Comparison of ENCODE assay signal across 18 cellular contexts in genomic region chr7:45407730-45408406, GRCh38.
DNase-seq lines count a peak whose midpoint lies in the region; ATAC-seq and TF ChIP-seq lines count a peak whose summit lies in the region.
"Had no signal": no experiment of that assay in that cellular context is flagged by ENCODE, and none has a peak within 500 bp of the region (broad histone marks: within the 10 kb centered on the region; RNA-seq: fewer than 3 reads in every experiment).

No MANE protein-coding gene starts in this region.

- 61% methylated on average over 27 of the region's 27 CpGs for WGBS in SK-N-SH (ENCODE audit: low lambda C conversion rate)

- no peak overlapping the region for H3K27ac ChIP-seq in SK-N-SH (ENCODE audit: low read depth in 2 of 2, low read length in 1 of 2)
- H3K27ac ChIP-seq: cardiac muscle cell, right atrium auricular region, SK-N-MC, tibial nerve had no signal

- no peak for TF ChIP-seq EP300 in SK-N-SH (IDR thresholded peaks at IDR 0.05; ENCODE audit: borderline replicate concordance in 1 of 2, low read depth in 1 of 2, low read length in 1 of 2)

- H3F3A ChIP-seq in SK-N-SH (replicated peaks; ENCODE audit: insufficient read depth) = no peaks in the 10 kb centered on the region

- TF ChIP-seq RAD21 in SK-N-SH (IDR thresholded peaks at IDR 0.05; ENCODE audit: low read length) = peak; percentile 41

- no peak overlapping the region for H3K27ac Mint-ChIP-seq in mesothelial cell of epicardium
- H3K27ac Mint-ChIP-seq: activated naive CD4-positive, alpha-beta T cell treated with anti-CD3 and anti-CD28 coated beads for 36 hours had no signal

- ATAC-seq in SK-N-SH treated with all-trans-retinoic acid at 6 μM for 48 hours (no peak), HG03439 (IDR thresholded peaks at IDR 0.05; ENCODE audit: unreplicated experiment) (no peak), GM18511 (IDR thresholded peaks at IDR 0.05; ENCODE audit: unreplicated experiment) (no peak)
- ATAC-seq: left colon had no signal

- POLR2A ChIA-PET in SK-N-SH (lab: Yijun Ruan, JAX) = no interaction called here

- H3K4me1 Mint-ChIP-seq in mesothelial cell of epicardium = no peaks in the 10 kb centered on the region

- H3K4me3 Mint-ChIP-seq in mesothelial cell of epicardium = no peak overlapping the region
- H3K4me3 Mint-ChIP-seq: activated naive CD4-positive, alpha-beta T cell treated with anti-CD3 and anti-CD28 coated beads for 36 hours had no signal

- H3K9me3 Mint-ChIP-seq in mesothelial cell of epicardium = peaks cover 17% of the 10 kb centered on the region

- H4K20me1 ChIP-seq in SK-N-SH (ENCODE audit: insufficient read depth) = no peaks in the 10 kb centered on the region

- CTCF ChIA-PET in SK-N-SH (lab: Yijun Ruan, JAX) = interaction anchor here (0.9 to 1.4 kb wide), 2 partner anchors 8 to 157 kb away, joined by 3 to 4 read pairs; no protein-coding TSS in a partner anchor

- no peaks in the 10 kb centered on the region for H3K36me3 ChIP-seq in SK-N-SH (replicated peaks in 1 of 2; ENCODE audit: control insufficient read depth in 1 of 2, insufficient read depth in 2 of 2, low read length in 1 of 2)
- H3K36me3 ChIP-seq: cardiac muscle cell, right atrium auricular region, tibial nerve had no signal

- H3K27me3 Mint-ChIP-seq in mesothelial cell of epicardium (ENCODE audit: low read depth) = peaks cover 39% of the 10 kb centered on the region

- H2AFZ ChIP-seq in SK-N-SH (ENCODE audit: low read depth) = no peak overlapping the region

- DNase-seq in SK-N-SH = no peak
- DNase-seq in NCI-H69 (lab: John Stamatoyannopoulos, UW) = peak; percentile 54
- no peak for DNase-seq in fibroblast of villous mesenchyme (ENCODE audit: low read depth)
- DNase-seq in retinal pigment epithelial cell (ENCODE audit: low read depth) = no peak
- no peak for DNase-seq in mesothelial cell of epicardium (ENCODE audit: low spot score in 2 of 2, unreplicated experiment in 2 of 2)
- DNase-seq: activated naive CD4-positive, alpha-beta T cell treated with anti-CD3 and anti-CD28 coated beads for 36 hours; DMS79; left colon; NCI-H1417 treated with DMSO at 0.1 percent for 48 hours; NK-92 treated with Interleukin-12 subunit alpha and Interleukin-12 subunit beta, amount 100 ng/mL, for 24 hours; stimulated activated CD4-positive, alpha-beta T cell treated with anti-CD3 and anti-CD28 coated beads, Interleukin-2, amount 100 ng/mL, for 24 hours had no signal

- H3K4me3 ChIP-seq in SK-N-SH (ENCODE audit: low read depth in 2 of 2, low read length in 1 of 2) = no peak overlapping the region
- no peak overlapping the region for H3K4me3 ChIP-seq in fibroblast of villous mesenchyme (ENCODE audit: low read depth, low read length)
- no peak overlapping the region for H3K4me3 ChIP-seq in retinal pigment epithelial cell (ENCODE audit: low read length)
- H3K4me3 ChIP-seq: cardiac muscle cell, right atrium auricular region, SK-N-MC, tibial nerve had no signal

- H3K9ac ChIP-seq in SK-N-SH = no peak overlapping the region

- no peaks in the 10 kb centered on the region for H3K9me2 ChIP-seq in SK-N-SH

- no peaks in the 10 kb centered on the region for H3K9me3 ChIP-seq in SK-N-SH

- H3K36me3 Mint-ChIP-seq in mesothelial cell of epicardium = no peaks in the 10 kb centered on the region

- no peaks in the 10 kb centered on the region for H3K27me3 ChIP-seq in SK-N-SH (ENCODE audit: insufficient read depth)
- H3K27me3 ChIP-seq: cardiac muscle cell, right atrium auricular region, tibial nerve had no signal

- H3K4me1 ChIP-seq in SK-N-SH (ENCODE audit: control insufficient read depth in 1 of 2, insufficient read depth in 2 of 2, low read depth in 1 of 2, low read length in 1 of 2) = peaks cover 0 to 3% of the 10 kb centered on the region in 2 experiments; a peak in 1 of 4 replicates
- H3K4me1 ChIP-seq: right atrium auricular region, tibial nerve had no signal

- TF ChIP-seq CTCF in SK-N-SH (IDR thresholded peaks at IDR 0.05) (no peak), fibroblast of villous mesenchyme (IDR thresholded peaks at IDR 0.05; ENCODE audit: insufficient read depth, low read depth, low read length) (peak; percentile 8), retinal pigment epithelial cell (conservative IDR thresholded peaks at IDR 0.05; ENCODE audit: low read depth, low read length) (peak; percentile 36), mesothelial cell of epicardium (IDR thresholded peaks at IDR 0.05; ENCODE audit: unreplicated experiment) (no peak)

- no peaks in the 10 kb centered on the region for H3K79me2 ChIP-seq in SK-N-SH (ENCODE audit: insufficient read depth)

- no peak overlapping the region for H3K4me2 ChIP-seq in SK-N-SH

TF ChIP-seq in SK-N-SH, 30 proteins besides CTCF, POLR2A, EP300 and RAD21:
- TF ChIP-seq NFIC (IDR thresholded peaks at IDR 0.05; ENCODE audit: borderline replicate concordance) (no peak), FOXJ3 (CRISPR knock-in tag; IDR thresholded peaks at IDR 0.05) (no peak), USF1 (IDR thresholded peaks at IDR 0.05; ENCODE audit: borderline replicate concordance, low read depth) (no peak), SMC3 (IDR thresholded peaks at IDR 0.05; ENCODE audit: low read depth, low read length) (no peak), USF2 (IDR thresholded peaks at IDR 0.05; ENCODE audit: borderline replicate concordance, low read depth, low read length) (no peak), GABPA (IDR thresholded peaks at IDR 0.05; ENCODE audit: low read depth) (no peak), IRF3 (IDR thresholded peaks at IDR 0.05; ENCODE audit: low read depth, low read length) (no peak), JUND (IDR thresholded peaks at IDR 0.05) (no peak), MXI1 (IDR thresholded peaks at IDR 0.05; ENCODE audit: low read depth, low read length) (no peak)

TF ChIP-seq in SK-N-SH treated with all-trans-retinoic acid at 6 μM for 48 hours, 23 proteins besides CTCF, POLR2A, EP300 and RAD21 (continues in another document):
- TF ChIP-seq BACH2 (CRISPR knock-in tag; IDR thresholded peaks at IDR 0.05; ENCODE audit: borderline replicate concordance) (no peak), ZNF70 (CRISPR knock-in tag; IDR thresholded peaks at IDR 0.05) (no peak), SNAI2 (CRISPR knock-in tag; IDR thresholded peaks at IDR 0.05) (no peak), CSDC2 (CRISPR knock-in tag; IDR thresholded peaks at IDR 0.05) (no peak), ZC3H10 (CRISPR knock-in tag; IDR thresholded peaks at IDR 0.05) (no peak), ZNF8 (CRISPR knock-in tag; IDR thresholded peaks at IDR 0.05) (no peak), CREB5 (CRISPR knock-in tag; IDR thresholded peaks at IDR 0.05; ENCODE audit: low read depth) (no peak), POU6F1 (CRISPR knock-in tag; IDR thresholded peaks at IDR 0.05; ENCODE audit: borderline replicate concordance, low read depth) (no peak), TOX (CRISPR knock-in tag; IDR thresholded peaks at IDR 0.05; ENCODE audit: borderline replicate concordance) (no peak), ZFP3 (CRISPR knock-in tag; IDR thresholded peaks at IDR 0.05) (no peak), GLIS3 (CRISPR knock-in tag; IDR thresholded peaks at IDR 0.05) (no peak), ARNTL (CRISPR knock-in tag; IDR thresholded peaks at IDR 0.05; ENCODE audit: borderline replicate concordance, low read depth) (no peak), CSRNP3 (CRISPR knock-in tag; IDR thresholded peaks at IDR 0.05) (no peak), ZFP30 (CRISPR knock-in tag; IDR thresholded peaks at IDR 0.05) (no peak)

Comparison
In these comparisons a context has a peak if more than half of its experiments do, and no peak if none do; other contexts are left out.
1. CTCF ChIP-seq: peak in fibroblast of villous mesenchyme (single experiment) and retinal pigment epithelial cell (single experiment); none in SK-N-SH (single experiment) and mesothelial cell of epicardium (single experiment).